11 cellular contexts compared by ENCODE assay signal in the genomic region with DNA sequence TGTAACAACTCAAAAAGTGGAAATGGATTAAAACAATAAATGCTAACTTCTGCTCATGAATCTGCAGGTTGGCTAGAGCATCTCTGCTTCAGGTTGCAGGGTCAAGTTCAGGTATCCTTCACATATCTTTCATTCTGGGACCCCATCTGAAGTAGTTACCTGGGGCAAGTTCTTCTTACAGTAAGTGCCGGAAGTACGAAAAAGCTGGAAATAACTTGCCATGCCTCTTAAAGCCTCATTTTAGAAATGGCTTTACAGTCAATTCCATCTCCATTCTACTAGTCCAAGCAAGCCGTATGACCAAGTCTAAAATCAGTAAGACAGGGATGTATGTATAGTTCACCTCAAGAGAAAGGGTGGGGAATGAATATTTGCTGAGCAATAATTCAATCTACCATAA.
DNase-seq lines count a peak whose midpoint lies in the region; ATAC-seq and TF ChIP-seq lines count a peak whose summit lies in the region.
"Had no signal": no experiment of that assay in that cellular context is flagged by ENCODE, and none has a peak within 500 bp of the region (broad histone marks: within the 10 kb centered on the region; RNA-seq: fewer than 3 reads in every experiment).

No MANE protein-coding gene starts in this region.

- H2BK5ac ChIP-seq in IMR-90 (ENCODE audit: low read depth, low read length, poor library complexity, severe bottlenecking): no peak overlapping the region

- H3K4me1 ChIP-seq in BLaER1: peaks cover 48% of the 10 kb centered on the region
- H3K4me1 ChIP-seq in IMR-90 (ENCODE audit: control insufficient read depth, insufficient read depth, low read length): peaks cover 2% of the 10 kb centered on the region

- dilution Hi-C loops in IMR-90 (cut with HindIII; ENCODE audit: low sequenced_read_pairs, unreplicated experiment): no loop called here

- DNase-seq in IMR-90 (no peak), coronary artery (ENCODE audit: low spot score) (no peak), foreskin melanocyte (no peak), SIG-M5 treated with dmso at 0.1 percent for 504 hours (lab: John Stamatoyannopoulos, UW; ENCODE audit: unreplicated experiment) (no peak), NCI-H345 (lab: John Stamatoyannopoulos, UW) (no peak), DMS114 treated with DMSO at 0.1 percent for 48 hours (lab: John Stamatoyannopoulos, UW; ENCODE audit: unreplicated experiment) (no peak)
- DNase-seq: activated CD4-positive, alpha-beta T cell treated with anti-CD3 and anti-CD28 coated beads for 4 hours; amygdala; right lobe of liver had no signal

- H3K27me3 ChIP-seq in BLaER1 (no peaks in the 10 kb centered on the region), IMR-90 (ENCODE audit: control insufficient read depth, insufficient read depth, low read length) (no peaks in the 10 kb centered on the region)
- H3K27me3 ChIP-seq: right lobe of liver had no signal

- no peak overlapping the region for H4K91ac ChIP-seq in IMR-90 (ENCODE audit: insufficient read depth, low read depth, low read length)

- H4K8ac ChIP-seq in IMR-90 (ENCODE audit: low read depth in 2 of 2, low read length in 2 of 2): no peak overlapping the region

- H3K27ac ChIP-seq in BLaER1: peak overlapping the region; percentile 88
- no peak overlapping the region for H3K27ac ChIP-seq in IMR-90 (ENCODE audit: insufficient read depth, low read length)
- H3K27ac ChIP-seq in coronary artery: no peak overlapping the region

- TF ChIP-seq CTCF in IMR-90 (conservative IDR thresholded peaks at IDR 0.05; ENCODE audit: low read depth, low read length) (no peak), coronary artery (IDR thresholded peaks at IDR 0.05) (no peak)

- H2AK5ac ChIP-seq in IMR-90 (ENCODE audit: low read depth, low read length): no peak overlapping the region

- POLR2A ChIA-PET in IMR-90 (lab: Charles Lee; ENCODE audit: unreplicated experiment): no interaction called here

- peak overlapping the region; percentile 44 for H3K4me3 ChIP-seq in BLaER1
- no peak overlapping the region for H3K4me3 ChIP-seq in IMR-90 (ENCODE audit: insufficient read depth, low read depth, low read length)
- peak overlapping the region; percentile 1 for H3K4me3 ChIP-seq in coronary artery
- H3K4me3 ChIP-seq: right lobe of liver had no signal

- H3K36me3 ChIP-seq in BLaER1 (peaks cover 12% of the 10 kb centered on the region; the same call in 1 of the 2 replicates), IMR-90 (ENCODE audit: control insufficient read depth, insufficient read depth, low read length) (no peaks in the 10 kb centered on the region)
- H3K36me3 ChIP-seq: right lobe of liver had no signal

- no peak overlapping the region for H3K4ac ChIP-seq in IMR-90 (ENCODE audit: low read depth, low read length)

- peaks cover 8% of the 10 kb centered on the region for H3K9me1 ChIP-seq in IMR-90 (ENCODE audit: insufficient read depth, low read length)

- peak overlapping the region; percentile 73; the same call in 1 of the 2 replicates for H3K23ac ChIP-seq in IMR-90 (ENCODE audit: low read depth, low read length)

- no peak overlapping the region for H2BK120ac ChIP-seq in IMR-90 (ENCODE audit: low read depth, low read length)

- in situ Hi-C loops in IMR-90 (cut with MboI; ENCODE audit: low sequenced_read_pairs): no loop called here

- WGBS in IMR-90 (ENCODE audit: extremely low coverage in 2 of 2, insufficient read length in 1 of 2), 2 experiments: 100% methylated on average over 1 of the region's 3 CpGs; no CpG with 5 or more reads in 1 of the 2 experiments

- CTCF ChIA-PET in IMR-90 (lab: Yijun Ruan, JAX): interaction anchor here (0.6 kb wide), 1 partner anchor 1894 kb away, joined by 3 read pairs; no protein-coding TSS in a partner anchor

- no peak overlapping the region for H4K5ac ChIP-seq in IMR-90 (ENCODE audit: low read depth, low read length)

- H4K20me1 ChIP-seq in BLaER1 (no peaks in the 10 kb centered on the region), IMR-90 (ENCODE audit: insufficient read depth, low read length) (peaks cover 10% of the 10 kb centered on the region; the same call in 1 of the 2 replicates)

- peaks cover 13 to 43% of the 10 kb centered on the region in 2 experiments for H3K79me1 ChIP-seq in IMR-90 (ENCODE audit: low read depth in 1 of 2, low read length in 2 of 2)

- no peak overlapping the region for H2AK9ac ChIP-seq in IMR-90 (replicated peaks; ENCODE audit: low read depth, low read length, poor library complexity)

- no peak overlapping the region; the same call in 1 of the 2 replicates for H3K14ac ChIP-seq in IMR-90 (replicated peaks; ENCODE audit: low read depth, low read length)

- no peak for TF ChIP-seq RAD21 in IMR-90 (IDR thresholded peaks at IDR 0.05; ENCODE audit: low read length)

- no peak overlapping the region for H2BK20ac ChIP-seq in IMR-90 (ENCODE audit: low read depth, low read length)

- H3K18ac ChIP-seq in IMR-90 (ENCODE audit: low read depth, low read length): no peak overlapping the region

- ATAC-seq in GM19395 (IDR thresholded peaks at IDR 0.05; ENCODE audit: unreplicated experiment) (peak; percentile 5), IMR-90 (ENCODE audit: low read depth) (no peak)

- H2AFZ ChIP-seq in IMR-90 (replicated peaks; ENCODE audit: low read length, poor library complexity): no peak overlapping the region

- H3K9me3 ChIP-seq in BLaER1 (peaks cover 17% of the 10 kb centered on the region), IMR-90 (ENCODE audit: control insufficient read depth, insufficient read depth, low read length) (no peaks in the 10 kb centered on the region)
- H3K9me3 ChIP-seq: right lobe of liver had no signal

- BruUV-seq in IMR-90 (replicated peaks; lab: Mats Ljungman, UMichigan): no TSS peak

- H2BK15ac ChIP-seq in IMR-90 (ENCODE audit: low read depth, low read length): no peak overlapping the region

- H3K56ac ChIP-seq in IMR-90 (ENCODE audit: extremely low read depth, insufficient read depth, low read length): no peak overlapping the region

- H3K4me2 ChIP-seq in BLaER1 (peak overlapping the region; percentile 79), IMR-90 (ENCODE audit: low read depth, low read length) (no peak overlapping the region)

- no peak for TF ChIP-seq POLR2A in IMR-90 (IDR thresholded peaks at IDR 0.05; ENCODE audit: low read depth, low read length)

- intact Hi-C loops in IMR-90 (cut with micrococcal nuclease): no loop called here

- H3K9ac ChIP-seq in BLaER1 (peak overlapping the region; percentile 59), IMR-90 (ENCODE audit: low read depth, low read length) (no peak overlapping the region)

TF ChIP-seq in IMR-90, 13 proteins besides CTCF, POLR2A, EP300 and RAD21:
- no peak for TF ChIP-seq RCOR1 (IDR thresholded peaks at IDR 0.05; ENCODE audit: insufficient replicate concordance, low read length)
- TF ChIP-seq RFX5 (IDR thresholded peaks at IDR 0.05; ENCODE audit: low read depth, low read length): no peak
- TF ChIP-seq BHLHE40 (IDR thresholded peaks at IDR 0.05; ENCODE audit: low read depth, low read length): no peak
